In the genomic region with DNA sequence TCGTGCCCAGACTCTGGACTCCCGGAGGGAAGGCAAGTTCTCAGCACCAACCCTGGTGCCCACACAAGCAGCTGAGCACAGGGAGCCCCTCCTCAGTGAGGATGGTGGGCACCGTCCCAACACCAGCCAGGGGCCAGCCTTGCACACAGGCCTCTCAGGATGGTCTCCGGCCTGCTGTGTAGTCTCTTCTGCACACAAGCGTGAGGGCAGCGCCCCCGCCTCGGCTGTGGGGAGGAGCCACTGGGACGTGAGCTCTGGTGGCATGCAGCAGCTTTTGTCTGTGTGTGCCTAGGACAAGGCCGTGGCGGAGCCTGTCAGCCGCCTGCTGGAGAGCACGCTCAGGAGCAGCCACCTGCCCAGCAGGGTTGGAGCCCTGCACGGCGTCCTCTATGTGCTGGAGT, we compare ENCODE assay signal across 2 cellular contexts.
TF ChIP-seq lines count a peak whose summit lies in the region.

No MANE protein-coding gene starts in this region.

TF ChIP-seq in GM12891, 5 proteins besides CTCF, POLR2A, EP300 and RAD21:
- no peak for TF ChIP-seq PAX5 (IDR thresholded peaks at IDR 0.05; ENCODE audit: insufficient read depth, low read length, severe bottlenecking)
- no peak for TF ChIP-seq SPI1 (IDR thresholded peaks at IDR 0.05; ENCODE audit: low read depth, low read length)
- TF ChIP-seq POLR2AphosphoS5 (IDR thresholded peaks at IDR 0.05; ENCODE audit: low read depth, low read length): 0 out of 2 replicates have a peak, but pooled peaks have one; percentile 25
- TF ChIP-seq POU2F2 (IDR thresholded peaks at IDR 0.05; ENCODE audit: low read depth, low read length): no peak
TF ChIP-seq in GM12891: peak in this region for 1.

TF ChIP-seq in GM12878, 131 proteins besides CTCF, POLR2A, EP300 and RAD21:
- TF ChIP-seq, protein P1, sequence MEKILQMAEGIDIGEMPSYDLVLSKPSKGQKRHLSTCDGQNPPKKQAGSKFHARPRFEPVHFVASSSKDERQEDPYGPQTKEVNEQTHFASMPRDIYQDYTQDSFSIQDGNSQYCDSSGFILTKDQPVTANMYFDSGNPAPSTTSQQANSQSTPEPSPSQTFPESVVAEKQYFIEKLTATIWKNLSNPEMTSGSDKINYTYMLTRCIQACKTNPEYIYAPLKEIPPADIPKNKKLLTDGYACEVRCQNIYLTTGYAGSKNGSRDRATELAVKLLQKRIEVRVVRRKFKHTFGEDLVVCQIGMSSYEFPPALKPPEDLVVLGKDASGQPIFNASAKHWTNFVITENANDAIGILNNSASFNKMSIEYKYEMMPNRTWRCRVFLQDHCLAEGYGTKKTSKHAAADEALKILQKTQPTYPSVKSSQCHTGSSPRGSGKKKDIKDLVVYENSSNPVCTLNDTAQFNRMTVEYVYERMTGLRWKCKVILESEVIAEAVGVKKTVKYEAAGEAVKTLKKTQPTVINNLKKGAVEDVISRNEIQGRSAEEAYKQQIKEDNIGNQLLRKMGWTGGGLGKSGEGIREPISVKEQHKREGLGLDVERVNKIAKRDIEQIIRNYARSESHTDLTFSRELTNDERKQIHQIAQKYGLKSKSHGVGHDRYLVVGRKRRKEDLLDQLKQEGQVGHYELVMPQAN (conservative IDR thresholded peaks at IDR 0.05): no peak
- TF ChIP-seq, protein P2, sequence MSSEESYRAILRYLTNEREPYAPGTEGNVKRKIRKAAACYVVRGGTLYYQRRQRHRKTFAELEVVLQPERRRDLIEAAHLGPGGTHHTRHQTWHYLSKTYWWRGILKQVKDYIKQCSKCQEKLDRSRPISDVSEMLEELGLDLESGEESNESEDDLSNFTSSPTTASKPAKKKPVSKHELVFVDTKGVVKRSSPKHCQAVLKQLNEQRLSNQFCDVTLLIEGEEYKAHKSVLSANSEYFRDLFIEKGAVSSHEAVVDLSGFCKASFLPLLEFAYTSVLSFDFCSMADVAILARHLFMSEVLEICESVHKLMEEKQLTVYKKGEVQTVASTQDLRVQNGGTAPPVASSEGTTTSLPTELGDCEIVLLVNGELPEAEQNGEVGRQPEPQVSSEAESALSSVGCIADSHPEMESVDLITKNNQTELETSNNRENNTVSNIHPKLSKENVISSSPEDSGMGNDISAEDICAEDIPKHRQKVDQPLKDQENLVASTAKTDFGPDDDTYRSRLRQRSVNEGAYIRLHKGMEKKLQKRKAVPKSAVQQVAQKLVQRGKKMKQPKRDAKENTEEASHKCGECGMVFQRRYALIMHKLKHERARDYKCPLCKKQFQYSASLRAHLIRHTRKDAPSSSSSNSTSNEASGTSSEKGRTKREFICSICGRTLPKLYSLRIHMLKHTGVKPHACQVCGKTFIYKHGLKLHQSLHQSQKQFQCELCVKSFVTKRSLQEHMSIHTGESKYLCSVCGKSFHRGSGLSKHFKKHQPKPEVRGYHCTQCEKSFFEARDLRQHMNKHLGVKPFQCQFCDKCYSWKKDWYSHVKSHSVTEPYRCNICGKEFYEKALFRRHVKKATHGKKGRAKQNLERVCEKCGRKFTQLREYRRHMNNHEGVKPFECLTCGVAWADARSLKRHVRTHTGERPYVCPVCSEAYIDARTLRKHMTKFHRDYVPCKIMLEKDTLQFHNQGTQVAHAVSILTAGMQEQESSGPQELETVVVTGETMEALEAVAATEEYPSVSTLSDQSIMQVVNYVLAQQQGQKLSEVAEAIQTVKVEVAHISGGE (CRISPR knock-in tag; IDR thresholded peaks at IDR 0.05): no peak
- no peak for TF ChIP-seq ZNF24 (IDR thresholded peaks at IDR 0.05)
- TF ChIP-seq CHD1 (IDR thresholded peaks at IDR 0.05; ENCODE audit: low read depth, low read length): no peak
- TF ChIP-seq NR2F1 (conservative IDR thresholded peaks at IDR 0.05): no peak
- TF ChIP-seq, protein P3, sequence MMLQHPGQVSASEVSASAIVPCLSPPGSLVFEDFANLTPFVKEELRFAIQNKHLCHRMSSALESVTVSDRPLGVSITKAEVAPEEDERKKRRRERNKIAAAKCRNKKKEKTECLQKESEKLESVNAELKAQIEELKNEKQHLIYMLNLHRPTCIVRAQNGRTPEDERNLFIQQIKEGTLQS (IDR thresholded peaks at IDR 0.05; ENCODE audit: borderline replicate concordance, extremely low read depth, low read depth, low read length): no peak
- no peak for TF ChIP-seq RCOR1 (conservative IDR thresholded peaks at IDR 0.05; ENCODE audit: low read depth, low read length)
- TF ChIP-seq, protein P4, sequence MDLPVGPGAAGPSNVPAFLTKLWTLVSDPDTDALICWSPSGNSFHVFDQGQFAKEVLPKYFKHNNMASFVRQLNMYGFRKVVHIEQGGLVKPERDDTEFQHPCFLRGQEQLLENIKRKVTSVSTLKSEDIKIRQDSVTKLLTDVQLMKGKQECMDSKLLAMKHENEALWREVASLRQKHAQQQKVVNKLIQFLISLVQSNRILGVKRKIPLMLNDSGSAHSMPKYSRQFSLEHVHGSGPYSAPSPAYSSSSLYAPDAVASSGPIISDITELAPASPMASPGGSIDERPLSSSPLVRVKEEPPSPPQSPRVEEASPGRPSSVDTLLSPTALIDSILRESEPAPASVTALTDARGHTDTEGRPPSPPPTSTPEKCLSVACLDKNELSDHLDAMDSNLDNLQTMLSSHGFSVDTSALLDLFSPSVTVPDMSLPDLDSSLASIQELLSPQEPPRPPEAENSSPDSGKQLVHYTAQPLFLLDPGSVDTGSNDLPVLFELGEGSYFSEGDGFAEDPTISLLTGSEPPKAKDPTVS (IDR thresholded peaks at IDR 0.05; ENCODE audit: low read depth, low read length): no peak
- TF ChIP-seq, protein P5, sequence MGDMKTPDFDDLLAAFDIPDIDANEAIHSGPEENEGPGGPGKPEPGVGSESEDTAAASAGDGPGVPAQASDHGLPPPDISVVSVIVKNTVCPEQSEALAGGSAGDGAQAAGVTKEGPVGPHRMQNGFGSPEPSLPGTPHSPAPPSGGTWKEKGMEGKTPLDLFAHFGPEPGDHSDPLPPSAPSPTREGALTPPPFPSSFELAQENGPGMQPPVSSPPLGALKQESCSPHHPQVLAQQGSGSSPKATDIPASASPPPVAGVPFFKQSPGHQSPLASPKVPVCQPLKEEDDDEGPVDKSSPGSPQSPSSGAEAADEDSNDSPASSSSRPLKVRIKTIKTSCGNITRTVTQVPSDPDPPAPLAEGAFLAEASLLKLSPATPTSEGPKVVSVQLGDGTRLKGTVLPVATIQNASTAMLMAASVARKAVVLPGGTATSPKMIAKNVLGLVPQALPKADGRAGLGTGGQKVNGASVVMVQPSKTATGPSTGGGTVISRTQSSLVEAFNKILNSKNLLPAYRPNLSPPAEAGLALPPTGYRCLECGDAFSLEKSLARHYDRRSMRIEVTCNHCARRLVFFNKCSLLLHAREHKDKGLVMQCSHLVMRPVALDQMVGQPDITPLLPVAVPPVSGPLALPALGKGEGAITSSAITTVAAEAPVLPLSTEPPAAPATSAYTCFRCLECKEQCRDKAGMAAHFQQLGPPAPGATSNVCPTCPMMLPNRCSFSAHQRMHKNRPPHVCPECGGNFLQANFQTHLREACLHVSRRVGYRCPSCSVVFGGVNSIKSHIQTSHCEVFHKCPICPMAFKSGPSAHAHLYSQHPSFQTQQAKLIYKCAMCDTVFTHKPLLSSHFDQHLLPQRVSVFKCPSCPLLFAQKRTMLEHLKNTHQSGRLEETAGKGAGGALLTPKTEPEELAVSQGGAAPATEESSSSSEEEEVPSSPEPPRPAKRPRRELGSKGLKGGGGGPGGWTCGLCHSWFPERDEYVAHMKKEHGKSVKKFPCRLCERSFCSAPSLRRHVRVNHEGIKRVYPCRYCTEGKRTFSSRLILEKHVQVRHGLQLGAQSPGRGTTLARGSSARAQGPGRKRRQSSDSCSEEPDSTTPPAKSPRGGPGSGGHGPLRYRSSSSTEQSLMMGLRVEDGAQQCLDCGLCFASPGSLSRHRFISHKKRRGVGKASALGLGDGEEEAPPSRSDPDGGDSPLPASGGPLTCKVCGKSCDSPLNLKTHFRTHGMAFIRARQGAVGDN (IDR thresholded peaks at IDR 0.05): no peak
- no peak for TF ChIP-seq MTA3 (IDR thresholded peaks at IDR 0.05; ENCODE audit: borderline replicate concordance, low read length)
- TF ChIP-seq, protein P6, sequence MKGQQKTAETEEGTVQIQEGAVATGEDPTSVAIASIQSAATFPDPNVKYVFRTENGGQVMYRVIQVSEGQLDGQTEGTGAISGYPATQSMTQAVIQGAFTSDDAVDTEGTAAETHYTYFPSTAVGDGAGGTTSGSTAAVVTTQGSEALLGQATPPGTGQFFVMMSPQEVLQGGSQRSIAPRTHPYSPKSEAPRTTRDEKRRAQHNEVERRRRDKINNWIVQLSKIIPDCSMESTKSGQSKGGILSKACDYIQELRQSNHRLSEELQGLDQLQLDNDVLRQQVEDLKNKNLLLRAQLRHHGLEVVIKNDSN (IDR thresholded peaks at IDR 0.05; ENCODE audit: borderline replicate concordance, extremely low read length, insufficient read depth, low read depth, low read length): no peak
- no peak for TF ChIP-seq FOXM1 (IDR thresholded peaks at IDR 0.05; ENCODE audit: low read depth, low read length)
- no peak for TF ChIP-seq PML (IDR thresholded peaks at IDR 0.05; ENCODE audit: low read length)
- no peak for TF ChIP-seq EED (IDR thresholded peaks at IDR 0.05; ENCODE audit: low read depth)
- no peak for TF ChIP-seq MXI1 (IDR thresholded peaks at IDR 0.05; ENCODE audit: low read depth, low read length)
- no peak for TF ChIP-seq ZNF274 (IDR thresholded peaks at IDR 0.05; ENCODE audit: insufficient read depth, insufficient read length)
- no peak for TF ChIP-seq FOS (IDR thresholded peaks at IDR 0.05; ENCODE audit: borderline replicate concordance, extremely low read depth, insufficient read length)
- TF ChIP-seq HDGF (IDR thresholded peaks at IDR 0.05): no peak
- no peak for TF ChIP-seq BCL11A (IDR thresholded peaks at IDR 0.05; ENCODE audit: low read depth, low read length)
